8 cellular contexts compared by ENCODE assay signal in genomic region chr15:90930861-90931629, GRCh38. TPM values are rescaled to one million over a fixed set of nuclear protein-coding genes. Genes with fewer than 3 reads are reported as not detected.
DNase-seq lines count a peak whose midpoint lies in the region; ATAC-seq, FAIRE-seq and TF ChIP-seq lines count a peak whose summit lies in the region.

No MANE protein-coding gene starts in this region.

- H2AFZ ChIP-seq in HepG2 (ENCODE audit: low read length), result no peak overlapping the region

- CTCF ChIA-PET in HepG2 (lab: Yijun Ruan, JAX; ENCODE audit: low intra/inter-chr PET ratio, low total read pairs), result interaction anchor here (1.2 to 1.4 kb wide), 2 partner anchors 29 to 102 kb away, joined by 3 to 4 read pairs; no protein-coding TSS in a partner anchor

- no peak for TF ChIP-seq POLR2A in HepG2 (IDR thresholded peaks at IDR 0.05; ENCODE audit: insufficient read depth in 1 of 2, low read depth in 2 of 2, low read length in 2 of 2)
- no peak for TF ChIP-seq POLR2A in upper lobe of left lung (IDR thresholded peaks at IDR 0.05)

- H3K4me1 ChIP-seq in right atrium auricular region, result peaks cover 0 to 47% of the 10 kb centered on the region in 2 donors
- peaks cover 52% of the 10 kb centered on the region for H3K4me1 ChIP-seq in HepG2 (ENCODE audit: insufficient read depth, low read length)
- H3K4me1 ChIP-seq in upper lobe of left lung, result peaks cover 44 to 64% (median 46%) of the 10 kb centered on the region in 4 donors

- no peaks in the 10 kb centered on the region for H3K9me3 ChIP-seq in right atrium auricular region
- no peaks in the 10 kb centered on the region for H3K9me3 ChIP-seq in HepG2 (ENCODE audit: low read length)
- H3K9me3 ChIP-seq in upper lobe of left lung, result no peaks in the 10 kb centered on the region

- intact Hi-C loops in cardiac septum (cut with DNase I), result loop anchor here (5.0 kb wide), 1 partner anchor 284 kb away; no protein-coding TSS in a partner anchor
- intact Hi-C loops in HepG2 (cut with micrococcal nuclease; ENCODE audit: unreplicated experiment), result loop anchor here (5.0 to 10.0 kb wide), 4 partner anchors 44 to 121 kb away; partner anchors contain the start of gene PRC1

- no peaks in the 10 kb centered on the region for H3K36me3 ChIP-seq in right atrium auricular region
- H3K36me3 ChIP-seq in HepG2 (replicated peaks in 1 of 2; ENCODE audit: control insufficient read depth in 1 of 2, insufficient read depth in 2 of 2, low read length in 2 of 2), result no peaks in the 10 kb centered on the region
- H3K36me3 ChIP-seq in upper lobe of left lung, result no peaks in the 10 kb centered on the region

- no peaks in the 10 kb centered on the region for H3K27me3 ChIP-seq in right atrium auricular region
- no peaks in the 10 kb centered on the region; a peak in 2 of 5 replicates for H3K27me3 ChIP-seq in HepG2 (ENCODE audit: control insufficient read depth in 1 of 2, insufficient read depth in 2 of 2, low read length in 2 of 2)
- H3K27me3 ChIP-seq in upper lobe of left lung, result no peaks in the 10 kb centered on the region

- no peak for TF ChIP-seq RAD21 in HepG2 (CRISPR knock-in tag; IDR thresholded peaks at IDR 0.05)

- 60% methylated on average over 14 of the region's 15 CpGs for WGBS in HepG2 (ENCODE audit: low lambda C conversion rate)
- WGBS in upper lobe of left lung, 2 donors, result 55 to 71% methylated on average over 15 of the region's 15 CpGs

- H3K4me2 ChIP-seq in HepG2 (ENCODE audit: low read depth, low read length), result peak overlapping the region; percentile 89

- TF ChIP-seq EP300 in HepG2 (IDR thresholded peaks at IDR 0.05; ENCODE audit: low read depth in 2 of 2, low read length in 2 of 2) (no peak), HepG2 (CRISPR knock-in tag; IDR thresholded peaks at IDR 0.05; ENCODE audit: borderline replicate concordance) (no peak), upper lobe of left lung (IDR thresholded peaks at IDR 0.05) (no peak)

- H4K20me1 ChIP-seq in HepG2 (ENCODE audit: insufficient read depth, low read length), result no peaks in the 10 kb centered on the region

- TSS peak; percentile 18 for BruUV-seq in HepG2 (replicated peaks; lab: Mats Ljungman, UMichigan)

- no peak for TF ChIP-seq CTCF in right atrium auricular region (IDR thresholded peaks at IDR 0.05)
- TF ChIP-seq CTCF in HepG2 (CRISPR knock-in tag; IDR thresholded peaks at IDR 0.05), result no peak
- no peak for TF ChIP-seq CTCF in upper lobe of left lung (IDR thresholded peaks at IDR 0.05)

- H3K27ac ChIP-seq in right atrium auricular region (peak overlapping the region; percentile 93 to 96), HepG2 (ENCODE audit: extremely low read length, insufficient read depth, low read length) (peak overlapping the region; percentile 96), upper lobe of left lung (peak overlapping the region; percentile 88 to 97 (median 96))

- peak overlapping the region in 1 of 2 donors; percentile 86 for H3K4me3 ChIP-seq in right atrium auricular region
- H3K4me3 ChIP-seq in HepG2 (replicated peaks in 1 of 3; ENCODE audit: insufficient read depth in 1 of 3, low read depth in 2 of 3, low read length in 3 of 3), result peak overlapping the region; percentile 87 to 95 (median 91)
- peak overlapping the region in 3 of 4 donors; percentile 68 to 87 (median 73) for H3K4me3 ChIP-seq in upper lobe of left lung

- H3K79me2 ChIP-seq in HepG2 (ENCODE audit: insufficient read depth, low read length), result peaks cover 6% of the 10 kb centered on the region

- no peak for FAIRE-seq in HepG2 (lab: Jason Lieb, UNC)

- no peak for DNase-seq in right atrium auricular region (ENCODE audit: low spot score)
- no peak for DNase-seq in cardiac septum (ENCODE audit: low spot score)
- peak; percentile 35 to 39 for DNase-seq in activated T-cell treated with anti-CD3 and anti-CD28 coated beads, Interleukin-2, amount 50 U/mL, for 48 hours
- no peak for DNase-seq in HepG2 (ENCODE audit: low spot score)
- peak in 1 of 2 donors; percentile 60 for DNase-seq in upper lobe of left lung
- DNase-seq in amygdala (lab: John Stamatoyannopoulos, UW), result no peak

- peak overlapping the region; percentile 88 for H3K9ac ChIP-seq in HepG2 (ENCODE audit: insufficient read depth, low read depth, low read length)

- in situ Hi-C loops in HepG2 (cut with HindIII; ENCODE audit: extremely low pct_ligation_motif_present, low pct_unique_long_range_greater_than_20kb), result loop anchor here (25.0 kb wide), 1 partner anchor 331 kb away; no protein-coding TSS in a partner anchor

- POLR2A ChIA-PET in HepG2 (lab: Yijun Ruan, JAX), result interaction anchor here (0.6 to 4.5 kb wide), 17 partner anchors 9 to 739 kb away, joined by 3 to 45 read pairs (median 5); partner anchors contain the start of genes BLM, MAN2A2, PRC1 and RCCD1

- ATAC-seq in HepG2 (no peak), upper lobe of left lung (ENCODE audit: low FRiP score in 2 of 2) (no peak), GM21576 (IDR thresholded peaks at IDR 0.05; ENCODE audit: unreplicated experiment) (no peak), HG03196 (IDR thresholded peaks at IDR 0.05; ENCODE audit: unreplicated experiment) (no peak)

RNA-seq across cellular contexts. Expression of gene HDDC3, which starts 1.3 kb away (rescaled TPM):
- total RNA-seq in right atrium auricular region, result 10 to 100 TPM; 14.9 to 17.9 TPM
- total RNA-seq in cardiac septum, result 11.8 TPM
- 28.3 and 30.0 TPM in 2 replicates for total RNA-seq in HepG2 (2016; rRNA removed; fragmentation: Illumina TruSeq; extraction: Trizol)
- 9.5 and 9.9 TPM in 2 replicates for total RNA-seq in HepG2 (2016; cell fraction: cytosol; rRNA removed; fragmentation: Illumina TruSeq; extraction: Trizol; ENCODE audit: low read depth)
- total RNA-seq in HepG2 (2016; cell fraction: insoluble cytoplasmic fraction; rRNA removed; fragmentation: Illumina TruSeq; extraction: Trizol), result 29.5 and 31.1 TPM in 2 replicates
- 19.0 and 21.4 TPM in 2 replicates for total RNA-seq in HepG2 (2016; cell fraction: membrane; rRNA removed; fragmentation: Illumina TruSeq; extraction: Trizol)
- 14.9 and 16.3 TPM in 2 replicates for total RNA-seq in HepG2 (2016; cell fraction: nucleus; rRNA removed; fragmentation: Illumina TruSeq; extraction: Trizol)
- 18.7 and 21.7 TPM in 2 replicates for polyA plus RNA-seq in HepG2 (2011; rRNA removed)
- polyA plus RNA-seq in HepG2 (2011; cell fraction: cytosol; rRNA removed), result 21.7 and 23.0 TPM in 2 replicates
- 18.2 and 23.4 TPM in 2 replicates for polyA plus RNA-seq in HepG2 (2011; cell fraction: nucleus; rRNA removed)
- 12.4 and 14.3 TPM in 2 replicates for polyA plus RNA-seq in HepG2 (2012)
- polyA plus RNA-seq in HepG2 (2016; cell fraction: cytosol; fragmentation: Illumina TruSeq; extraction: Trizol; ENCODE audit: low read depth), result 15.3 and 16.8 TPM in 2 replicates
- polyA plus RNA-seq in HepG2 (2016; cell fraction: insoluble cytoplasmic fraction; fragmentation: Illumina TruSeq; extraction: Trizol; ENCODE audit: low read depth), result 32.6 and 35.8 TPM in 2 replicates
- 20.1 and 22.5 TPM in 2 replicates for polyA plus RNA-seq in HepG2 (2016; cell fraction: membrane; fragmentation: Illumina TruSeq; extraction: Trizol; ENCODE audit: low read depth)
- 23.2 and 27.0 TPM in 2 replicates for polyA plus RNA-seq in HepG2 (2016; cell fraction: nucleus; fragmentation: Illumina TruSeq; extraction: Trizol; ENCODE audit: insufficient read depth, low read depth)
- 12.2 and 28.5 TPM in 2 replicates for polyA minus RNA-seq in HepG2 (2011; rRNA and poly(A)+ RNA removed; ENCODE audit: low replicate concordance)
- 8.2 and 8.6 TPM in 2 replicates for polyA minus RNA-seq in HepG2 (2011; cell fraction: cytosol; rRNA and poly(A)+ RNA removed)
- polyA minus RNA-seq in HepG2 (2011; cell fraction: nucleus; rRNA and poly(A)+ RNA removed), result 13.3 and 14.7 TPM in 2 replicates
- 10 to 100 TPM in 5 of 6 donors, 1 to 10 TPM in 1; 5.0 to 19.3 (median 12.5) TPM for total RNA-seq in upper lobe of left lung

RNA-seq across cellular contexts. Expression of gene UNC45A, which starts 4.0 kb away (rescaled TPM):
- total RNA-seq in right atrium auricular region (10 to 100 TPM; 17.4 to 19.0 TPM), cardiac septum (27.2 TPM), HepG2 (2016; rRNA removed; fragmentation: Illumina TruSeq; extraction: Trizol) (39.2 and 39.7 TPM in 2 replicates), upper lobe of left lung (100 to 1,000 TPM in 1 of 6 donors, 10 to 100 TPM in 5; 40.7 to 108 (median 61.9) TPM)
- total RNA-seq in HepG2 (2016; cell fraction: cytosol; rRNA removed; fragmentation: Illumina TruSeq; extraction: Trizol; ENCODE audit: low read depth), result 7.4 and 8.3 TPM in 2 replicates
- 37.2 and 42.0 TPM in 2 replicates for total RNA-seq in HepG2 (2016; cell fraction: insoluble cytoplasmic fraction; rRNA removed; fragmentation: Illumina TruSeq; extraction: Trizol)
- 10.7 and 11.5 TPM in 2 replicates for total RNA-seq in HepG2 (2016; cell fraction: membrane; rRNA removed; fragmentation: Illumina TruSeq; extraction: Trizol)
- 29.9 and 30.4 TPM in 2 replicates for total RNA-seq in HepG2 (2016; cell fraction: nucleus; rRNA removed; fragmentation: Illumina TruSeq; extraction: Trizol)
- polyA plus RNA-seq in HepG2 (2011; rRNA removed), result 33.8 and 39.6 TPM in 2 replicates
- polyA plus RNA-seq in HepG2 (2011; cell fraction: cytosol; rRNA removed), result 28.5 and 36.4 TPM in 2 replicates
- polyA plus RNA-seq in HepG2 (2011; cell fraction: nucleus; rRNA removed), result 128 and 143 TPM in 2 replicates
- 23.6 and 29.6 TPM in 2 replicates for polyA plus RNA-seq in HepG2 (2012)
- 3.2 and 3.8 TPM in 2 replicates for polyA plus RNA-seq in HepG2 (2016; cell fraction: cytosol; fragmentation: Illumina TruSeq; extraction: Trizol; ENCODE audit: low read depth)
- polyA plus RNA-seq in HepG2 (2016; cell fraction: insoluble cytoplasmic fraction; fragmentation: Illumina TruSeq; extraction: Trizol; ENCODE audit: low read depth), result 31.6 and 37.2 TPM in 2 replicates
- 6.4 and 8.0 TPM in 2 replicates for polyA plus RNA-seq in HepG2 (2016; cell fraction: membrane; fragmentation: Illumina TruSeq; extraction: Trizol; ENCODE audit: low read depth)
- 52.0 and 53.3 TPM in 2 replicates for polyA plus RNA-seq in HepG2 (2016; cell fraction: nucleus; fragmentation: Illumina TruSeq; extraction: Trizol; ENCODE audit: insufficient read depth, low read depth)
- polyA minus RNA-seq in HepG2 (2011; rRNA and poly(A)+ RNA removed; ENCODE audit: low replicate concordance), result 77.7 and 119 TPM in 2 replicates
- 23.5 and 25.8 TPM in 2 replicates for polyA minus RNA-seq in HepG2 (2011; cell fraction: cytosol; rRNA and poly(A)+ RNA removed)
- 37.1 and 48.0 TPM in 2 replicates for polyA minus RNA-seq in HepG2 (2011; cell fraction: nucleus; rRNA and poly(A)+ RNA removed)

RNA-seq across cellular contexts. Expression of gene RCCD1, which starts 23.6 kb away (rescaled TPM):
- total RNA-seq in right atrium auricular region, result 1 to 10 TPM; 6.8 to 9.5 TPM
- 10.8 TPM for total RNA-seq in cardiac septum
- 10.0 and 15.1 TPM in 2 replicates for total RNA-seq in HepG2 (2016; rRNA removed; fragmentation: Illumina TruSeq; extraction: Trizol)
- total RNA-seq in HepG2 (2016; cell fraction: cytosol; rRNA removed; fragmentation: Illumina TruSeq; extraction: Trizol; ENCODE audit: low read depth), result 6.0 TPM in 2 replicates
- total RNA-seq in HepG2 (2016; cell fraction: insoluble cytoplasmic fraction; rRNA removed; fragmentation: Illumina TruSeq; extraction: Trizol), result 9.7 and 17.0 TPM in 2 replicates
- total RNA-seq in HepG2 (2016; cell fraction: membrane; rRNA removed; fragmentation: Illumina TruSeq; extraction: Trizol), result 7.6 and 8.9 TPM in 2 replicates
- 9.4 and 11.4 TPM in 2 replicates for total RNA-seq in HepG2 (2016; cell fraction: nucleus; rRNA removed; fragmentation: Illumina TruSeq; extraction: Trizol)
- polyA plus RNA-seq in HepG2 (2011; rRNA removed), result 12.9 and 14.1 TPM in 2 replicates
- polyA plus RNA-seq in HepG2 (2011; cell fraction: cytosol; rRNA removed), result 6.2 and 8.5 TPM in 2 replicates
- 61.8 and 71.8 TPM in 2 replicates for polyA plus RNA-seq in HepG2 (2011; cell fraction: nucleus; rRNA removed)
- polyA plus RNA-seq in HepG2 (2012), result 14.2 and 14.4 TPM in 2 replicates
- polyA plus RNA-seq in HepG2 (2016; cell fraction: cytosol; fragmentation: Illumina TruSeq; extraction: Trizol; ENCODE audit: low read depth), result 2.2 and 3.1 TPM in 2 replicates
- polyA plus RNA-seq in HepG2 (2016; cell fraction: insoluble cytoplasmic fraction; fragmentation: Illumina TruSeq; extraction: Trizol; ENCODE audit: low read depth), result 11.9 and 21.8 TPM in 2 replicates
- polyA plus RNA-seq in HepG2 (2016; cell fraction: membrane; fragmentation: Illumina TruSeq; extraction: Trizol; ENCODE audit: low read depth), result 5.0 and 5.7 TPM in 2 replicates
- 25.8 and 26.4 TPM in 2 replicates for polyA plus RNA-seq in HepG2 (2016; cell fraction: nucleus; fragmentation: Illumina TruSeq; extraction: Trizol; ENCODE audit: insufficient read depth, low read depth)
- 5.9 and 24.5 TPM in 2 replicates for polyA minus RNA-seq in HepG2 (2011; rRNA and poly(A)+ RNA removed; ENCODE audit: low replicate concordance)
- polyA minus RNA-seq in HepG2 (2011; cell fraction: cytosol; rRNA and poly(A)+ RNA removed), result 3.3 and 3.4 TPM in 2 replicates
- polyA minus RNA-seq in HepG2 (2011; cell fraction: nucleus; rRNA and poly(A)+ RNA removed), result 11.7 and 13.4 TPM in 2 replicates
- total RNA-seq in upper lobe of left lung, result 10 to 100 TPM in 2 of 6 donors, 1 to 10 TPM in 4; 3.8 to 21.0 (median 9.4) TPM

RNA-seq across cellular contexts. Expression of gene MAN2A2, which starts 27.9 kb away (rescaled TPM):
- 10 to 100 TPM; 41.7 to 42.3 TPM for total RNA-seq in right atrium auricular region
- total RNA-seq in cardiac septum, result 73.3 TPM
- total RNA-seq in HepG2 (2016; rRNA removed; fragmentation: Illumina TruSeq; extraction: Trizol), result 6.7 and 17.5 TPM in 2 replicates
- 8.9 and 9.3 TPM in 2 replicates for total RNA-seq in HepG2 (2016; cell fraction: cytosol; rRNA removed; fragmentation: Illumina TruSeq; extraction: Trizol; ENCODE audit: low read depth)
- total RNA-seq in HepG2 (2016; cell fraction: insoluble cytoplasmic fraction; rRNA removed; fragmentation: Illumina TruSeq; extraction: Trizol), result 5.6 and 21.4 TPM in 2 replicates
- 9.6 and 10.0 TPM in 2 replicates for total RNA-seq in HepG2 (2016; cell fraction: membrane; rRNA removed; fragmentation: Illumina TruSeq; extraction: Trizol)
- 31.3 and 36.5 TPM in 2 replicates for total RNA-seq in HepG2 (2016; cell fraction: nucleus; rRNA removed; fragmentation: Illumina TruSeq; extraction: Trizol)
- 43.8 and 51.5 TPM in 2 replicates for polyA plus RNA-seq in HepG2 (2011; rRNA removed)
- 18.4 and 29.4 TPM in 2 replicates for polyA plus RNA-seq in HepG2 (2011; cell fraction: cytosol; rRNA removed)
- polyA plus RNA-seq in HepG2 (2011; cell fraction: nucleus; rRNA removed), result 296 and 398 TPM in 2 replicates
- 13.2 and 18.7 TPM in 2 replicates for polyA plus RNA-seq in HepG2 (2012)
- polyA plus RNA-seq in HepG2 (2016; cell fraction: cytosol; fragmentation: Illumina TruSeq; extraction: Trizol; ENCODE audit: low read depth), result 1.5 and 2.3 TPM in 2 replicates
- 7.9 and 9.3 TPM in 2 replicates for polyA plus RNA-seq in HepG2 (2016; cell fraction: insoluble cytoplasmic fraction; fragmentation: Illumina TruSeq; extraction: Trizol; ENCODE audit: low read depth)
- polyA plus RNA-seq in HepG2 (2016; cell fraction: membrane; fragmentation: Illumina TruSeq; extraction: Trizol; ENCODE audit: low read depth), result 5.8 and 8.8 TPM in 2 replicates
- polyA plus RNA-seq in HepG2 (2016; cell fraction: nucleus; fragmentation: Illumina TruSeq; extraction: Trizol; ENCODE audit: insufficient read depth, low read depth), result 117 and 126 TPM in 2 replicates
- polyA minus RNA-seq in HepG2 (2011; rRNA and poly(A)+ RNA removed; ENCODE audit: low replicate concordance), result 46.3 and 58.9 TPM in 2 replicates
- 16.2 and 16.4 TPM in 2 replicates for polyA minus RNA-seq in HepG2 (2011; cell fraction: cytosol; rRNA and poly(A)+ RNA removed)
- polyA minus RNA-seq in HepG2 (2011; cell fraction: nucleus; rRNA and poly(A)+ RNA removed), result 38.2 and 38.5 TPM in 2 replicates
- 100 to 1,000 TPM in 2 of 6 donors, 10 to 100 TPM in 4; 36.8 to 219 (median 90.1) TPM for total RNA-seq in upper lobe of left lung

RNA-seq across cellular contexts. Expression of gene FES, which starts 46.7 kb away (rescaled TPM):
- total RNA-seq in right atrium auricular region (10 to 100 TPM in 1 of 2 donors, 1 to 10 TPM in 1; 9.3 to 14.9 TPM), cardiac septum (16.2 TPM), HepG2 (2016; rRNA removed; fragmentation: Illumina TruSeq; extraction: Trizol) (8.5 and 9.5 TPM in 2 replicates), upper lobe of left lung (100 to 1,000 TPM in 2 of 6 donors, 10 to 100 TPM in 4; 33.4 to 144 (median 68.3) TPM)
- 3.0 and 3.5 TPM in 2 replicates for total RNA-seq in HepG2 (2016; cell fraction: cytosol; rRNA removed; fragmentation: Illumina TruSeq; extraction: Trizol; ENCODE audit: low read depth)
- 9.6 TPM in 2 replicates for total RNA-seq in HepG2 (2016; cell fraction: insoluble cytoplasmic fraction; rRNA removed; fragmentation: Illumina TruSeq; extraction: Trizol)
- 3.8 and 4.7 TPM in 2 replicates for total RNA-seq in HepG2 (2016; cell fraction: membrane; rRNA removed; fragmentation: Illumina TruSeq; extraction: Trizol)
- total RNA-seq in HepG2 (2016; cell fraction: nucleus; rRNA removed; fragmentation: Illumina TruSeq; extraction: Trizol), result 5.2 and 5.4 TPM in 2 replicates
- 4.0 and 4.3 TPM in 2 replicates for polyA plus RNA-seq in HepG2 (2011; rRNA removed)
- 2.8 and 5.7 TPM in 2 replicates for polyA plus RNA-seq in HepG2 (2011; cell fraction: cytosol; rRNA removed)
- 13.7 and 22.6 TPM in 2 replicates for polyA plus RNA-seq in HepG2 (2011; cell fraction: nucleus; rRNA removed)
- polyA plus RNA-seq in HepG2 (2012), result 1.3 and 1.7 TPM in 2 replicates
- 3.0 TPM in 2 replicates for polyA plus RNA-seq in HepG2 (2016; cell fraction: cytosol; fragmentation: Illumina TruSeq; extraction: Trizol; ENCODE audit: low read depth)
- 6.1 and 6.9 TPM in 2 replicates for polyA plus RNA-seq in HepG2 (2016; cell fraction: insoluble cytoplasmic fraction; fragmentation: Illumina TruSeq; extraction: Trizol; ENCODE audit: low read depth)
- 2.4 TPM in 2 replicates for polyA plus RNA-seq in HepG2 (2016; cell fraction: membrane; fragmentation: Illumina TruSeq; extraction: Trizol; ENCODE audit: low read depth)
- 8.5 and 10.3 TPM in 2 replicates for polyA plus RNA-seq in HepG2 (2016; cell fraction: nucleus; fragmentation: Illumina TruSeq; extraction: Trizol; ENCODE audit: insufficient read depth, low read depth)
- polyA minus RNA-seq in HepG2 (2011; rRNA and poly(A)+ RNA removed; ENCODE audit: low replicate concordance), result 0.37 and 5.3 TPM in 2 replicates
- polyA minus RNA-seq in HepG2 (2011; cell fraction: cytosol; rRNA and poly(A)+ RNA removed), result 1.7 and 1.8 TPM in 2 replicates
- polyA minus RNA-seq in HepG2 (2011; cell fraction: nucleus; rRNA and poly(A)+ RNA removed), result 5.1 and 6.2 TPM in 2 replicates

Comparison
In these comparisons a context has a peak if more than half of its experiments do, and no peak if none do; other contexts are left out.
1. DNase-seq: peak in activated T-cell treated with anti-CD3 and anti-CD28 coated beads, Interleukin-2, amount 50 U/mL, for 48 hours (2 of 2); none in right atrium auricular region (single experiment), cardiac septum (single experiment), HepG2 (single experiment) and amygdala (0 of 56).
2. Peak in every context shown above with its lines, with median percentiles within 50 percentile points of each other: H3K27ac ChIP-seq.